8 cellular contexts compared by ENCODE assay signal in the genomic region with DNA sequence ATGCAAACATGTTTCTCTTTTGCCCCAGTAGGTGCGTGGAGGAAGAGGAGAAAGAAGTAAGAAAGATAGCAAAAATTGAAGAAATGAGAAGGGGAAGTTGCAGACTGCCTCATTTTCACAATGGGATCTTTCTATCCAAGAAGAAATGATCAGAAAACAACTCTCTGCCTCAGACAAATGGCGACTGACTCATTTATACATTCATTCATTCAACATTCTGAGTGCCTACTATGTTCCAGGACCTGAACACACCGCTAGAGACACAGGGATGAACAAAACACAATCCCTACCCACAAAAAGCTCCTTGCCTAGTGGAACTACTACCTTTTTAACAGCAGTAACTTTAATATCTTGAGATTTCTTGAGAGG. TPM values are rescaled to one million over a fixed set of nuclear protein-coding genes. Genes with fewer than 3 reads are reported as not detected.
A peak's percentile ranks its signal among the peaks of the same experiment; 100 is the strongest.
DNase-seq lines count a peak whose midpoint lies in the region; ATAC-seq lines count a peak whose summit lies in the region.

No MANE protein-coding gene starts in this region.

- ATAC-seq in GM21825 (IDR thresholded peaks at IDR 0.05; ENCODE audit: unreplicated experiment), result peak; percentile 6
- no peak for ATAC-seq in natural killer cell treated with Interleukin-12 subunit alpha and Interleukin-12 subunit beta and Interleukin-15 and Interleukin-18, amount 100 ng/mL, for 72 hours

- H3K27me3 ChIP-seq in NT2/D1 (ENCODE audit: insufficient read depth, insufficient read length), result no peaks in the 10 kb centered on the region
- H3K27me3 ChIP-seq in duodenal mucosa (ENCODE audit: control insufficient read depth in 1 of 2, insufficient read depth in 2 of 2, low read length in 2 of 2), result no peaks in the 10 kb centered on the region

- H3K27ac ChIP-seq in duodenal mucosa (ENCODE audit: low read depth, low read length), result peak overlapping the region; percentile 97

- no peaks in the 10 kb centered on the region for H3K27me3 Mint-ChIP-seq in natural killer cell treated with Interleukin-12 subunit alpha and Interleukin-12 subunit beta and Interleukin-15 and Interleukin-18, amount 100 ng/mL, for 72 hours

- H3K9ac ChIP-seq in ES-I3 (ENCODE audit: low read depth, low read length) (peak overlapping the region; percentile 79), NT2/D1 (ENCODE audit: insufficient read length, low read depth) (peak overlapping the region; percentile 82), duodenal mucosa (ENCODE audit: low read depth in 1 of 2, low read length in 2 of 2) (peak overlapping the region; percentile 93 to 97)

- H3K4me3 ChIP-seq in NT2/D1 (ENCODE audit: insufficient read length, low read depth) (peak overlapping the region; percentile 86), duodenal mucosa (ENCODE audit: low read depth in 1 of 2, low read length in 2 of 2) (peak overlapping the region; percentile 91 to 94)

- H3K36me3 ChIP-seq in ES-I3 (ENCODE audit: insufficient read depth, low read length) (0 out of 2 replicates have a peak, but pooled peaks cover 4% of the 10 kb centered on the region), NT2/D1 (ENCODE audit: insufficient read depth, insufficient read length, low read length) (peaks cover 35% of the 10 kb centered on the region), duodenal mucosa (ENCODE audit: control insufficient read depth in 1 of 2, insufficient read depth in 2 of 2, low read length in 2 of 2) (peaks cover 0 to 13% of the 10 kb centered on the region in 2 donors)

- DNase-seq in NT2/D1 (ENCODE audit: low read depth, low spot score) (no peak), NCI-H146 treated with DMSO at 0.1 percent for 48 hours (lab: John Stamatoyannopoulos, UW; ENCODE audit: unreplicated experiment) (no peak), NCI-H1436 (lab: John Stamatoyannopoulos, UW) (no peak), inferior parietal cortex (ENCODE audit: extremely low spot score) (no peak)
- no peak for DNase-seq in natural killer cell treated with Interleukin-12 subunit alpha and Interleukin-12 subunit beta and Interleukin-15 and Interleukin-18, amount 100 ng/mL, for 72 hours (ENCODE audit: low spot score)

- peak overlapping the region; percentile 98 to 99 for H3K27ac Mint-ChIP-seq in natural killer cell treated with Interleukin-12 subunit alpha and Interleukin-12 subunit beta and Interleukin-15 and Interleukin-18, amount 100 ng/mL, for 72 hours

- H3K9me3 ChIP-seq in ES-I3 (ENCODE audit: control insufficient read depth, insufficient read depth, low read length) (no peaks in the 10 kb centered on the region), NT2/D1 (ENCODE audit: insufficient read depth, low read length) (no peaks in the 10 kb centered on the region), duodenal mucosa (ENCODE audit: control insufficient read depth in 1 of 2, low read length in 2 of 2) (no peaks in the 10 kb centered on the region)

- peaks cover 47 to 67% of the 10 kb centered on the region in 2 donors for H3K4me1 Mint-ChIP-seq in natural killer cell treated with Interleukin-12 subunit alpha and Interleukin-12 subunit beta and Interleukin-15 and Interleukin-18, amount 100 ng/mL, for 72 hours (ENCODE audit: low read depth in 2 of 2)

- H3K9me3 Mint-ChIP-seq in natural killer cell treated with Interleukin-12 subunit alpha and Interleukin-12 subunit beta and Interleukin-15 and Interleukin-18, amount 100 ng/mL, for 72 hours, result no peaks in the 10 kb centered on the region

- peak overlapping the region; percentile 90 for H3K4me3 Mint-ChIP-seq in natural killer cell treated with Interleukin-12 subunit alpha and Interleukin-12 subunit beta and Interleukin-15 and Interleukin-18, amount 100 ng/mL, for 72 hours

- H3K36me3 Mint-ChIP-seq in natural killer cell treated with Interleukin-12 subunit alpha and Interleukin-12 subunit beta and Interleukin-15 and Interleukin-18, amount 100 ng/mL, for 72 hours, result peaks cover 10% of the 10 kb centered on the region

- peaks cover 22% of the 10 kb centered on the region for H3K4me1 ChIP-seq in ES-I3 (ENCODE audit: insufficient read depth, low read length)
- no peaks in the 10 kb centered on the region for H3K4me1 ChIP-seq in NT2/D1 (ENCODE audit: insufficient read depth, insufficient read length)
- peaks cover 31 to 45% of the 10 kb centered on the region in 2 donors for H3K4me1 ChIP-seq in duodenal mucosa (ENCODE audit: control insufficient read depth in 1 of 2, insufficient read depth in 2 of 2, low read length in 2 of 2)

RNA-seq across cellular contexts. Expression of a gene that starts 0.3 kb away (rescaled TPM):
- 10 to 100 TPM; 16.5 to 21.3 TPM for total RNA-seq in natural killer cell treated with Interleukin-12 subunit alpha and Interleukin-12 subunit beta and Interleukin-15 and Interleukin-18, amount 100 ng/mL, for 72 hours

RNA-seq across cellular contexts. Expression of a gene that starts 0.8 kb away (rescaled TPM):
- total RNA-seq in natural killer cell treated with Interleukin-12 subunit alpha and Interleukin-12 subunit beta and Interleukin-15 and Interleukin-18, amount 100 ng/mL, for 72 hours, result 10 to 100 TPM; 46.8 to 50.0 TPM

RNA-seq across cellular contexts. Expression of a gene that starts 55.5 kb away (rescaled TPM):
- total RNA-seq in natural killer cell treated with Interleukin-12 subunit alpha and Interleukin-12 subunit beta and Interleukin-15 and Interleukin-18, amount 100 ng/mL, for 72 hours, result not detected
